ENCODE assay signal across 2 cellular contexts in the genomic region with DNA sequence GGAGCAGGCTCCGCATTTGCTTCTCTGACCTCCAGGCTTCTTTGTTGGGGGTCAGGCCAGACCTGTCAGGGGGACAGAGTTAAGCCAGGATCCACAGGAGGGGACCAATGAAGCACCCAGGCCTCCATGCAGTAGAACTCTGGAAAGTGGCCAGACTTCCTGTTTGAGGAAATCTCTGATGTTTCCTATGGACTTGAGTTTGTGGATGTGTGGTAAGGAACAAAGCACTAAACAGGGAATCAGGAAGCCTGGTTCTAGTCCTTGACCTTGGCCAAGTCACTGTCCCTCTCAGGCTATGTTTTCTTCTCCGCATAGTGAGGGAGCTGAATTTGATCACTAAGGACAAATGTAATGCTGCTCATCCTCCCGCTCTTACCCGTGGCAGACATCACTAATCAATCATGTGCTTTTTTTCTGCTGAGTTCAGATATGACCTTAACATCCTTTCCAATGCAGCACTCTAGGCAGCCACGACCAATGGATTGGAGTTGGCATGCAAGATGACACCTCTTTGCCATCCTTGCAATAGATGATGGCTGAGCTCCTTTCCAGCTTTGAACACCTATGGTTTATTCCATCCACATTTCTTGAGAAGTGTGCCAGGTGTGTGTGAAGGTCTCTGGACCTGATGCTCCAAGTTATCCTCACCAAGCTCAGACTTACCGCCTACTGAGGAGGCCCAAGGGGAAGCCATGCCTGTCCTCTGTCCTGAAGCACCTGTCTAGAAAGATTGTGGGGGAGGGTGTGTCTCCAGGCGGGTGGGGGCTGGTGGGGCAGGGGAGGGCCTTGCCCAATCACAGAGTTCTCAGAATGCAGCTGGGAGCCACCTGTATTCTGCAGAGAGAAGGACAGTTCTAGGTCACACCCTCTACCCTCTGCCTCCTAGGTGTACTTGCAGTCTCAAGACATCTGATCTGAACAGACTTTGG.
TF ChIP-seq lines count a peak whose summit lies in the region.

No MANE protein-coding gene starts in this region.

TF ChIP-seq in SK-N-SH, 30 proteins besides CTCF, POLR2A, EP300 and RAD21:
- TF ChIP-seq JUND (IDR thresholded peaks at IDR 0.05) (no peak), FOSL2 (IDR thresholded peaks at IDR 0.05; ENCODE audit: borderline replicate concordance, low read depth) (no peak), MXI1 (IDR thresholded peaks at IDR 0.05; ENCODE audit: low read depth, low read length) (no peak), RCOR1 (IDR thresholded peaks at IDR 0.05; ENCODE audit: low read length) (no peak), MEF2A (IDR thresholded peaks at IDR 0.05; ENCODE audit: borderline replicate concordance, low read depth) (no peak), SIN3A (IDR thresholded peaks at IDR 0.05; ENCODE audit: borderline replicate concordance, low read depth, low read length) (no peak), RXRA (IDR thresholded peaks at IDR 0.05; ENCODE audit: borderline replicate concordance, low read depth) (no peak), FOXM1 (IDR thresholded peaks at IDR 0.05; ENCODE audit: low read depth) (no peak), GATA2 (CRISPR knock-in tag; IDR thresholded peaks at IDR 0.05) (no peak), NFIC (IDR thresholded peaks at IDR 0.05; ENCODE audit: borderline replicate concordance) (no peak), EZH2phosphoT487 (IDR thresholded peaks at IDR 0.05; ENCODE audit: borderline replicate concordance, low read depth) (no peak), CHD2 (IDR thresholded peaks at IDR 0.05; ENCODE audit: low read length, partially characterized antibody) (no peak), TEAD4 (IDR thresholded peaks at IDR 0.05; ENCODE audit: borderline replicate concordance, insufficient read depth) (no peak)
- TF ChIP-seq, protein P1, sequence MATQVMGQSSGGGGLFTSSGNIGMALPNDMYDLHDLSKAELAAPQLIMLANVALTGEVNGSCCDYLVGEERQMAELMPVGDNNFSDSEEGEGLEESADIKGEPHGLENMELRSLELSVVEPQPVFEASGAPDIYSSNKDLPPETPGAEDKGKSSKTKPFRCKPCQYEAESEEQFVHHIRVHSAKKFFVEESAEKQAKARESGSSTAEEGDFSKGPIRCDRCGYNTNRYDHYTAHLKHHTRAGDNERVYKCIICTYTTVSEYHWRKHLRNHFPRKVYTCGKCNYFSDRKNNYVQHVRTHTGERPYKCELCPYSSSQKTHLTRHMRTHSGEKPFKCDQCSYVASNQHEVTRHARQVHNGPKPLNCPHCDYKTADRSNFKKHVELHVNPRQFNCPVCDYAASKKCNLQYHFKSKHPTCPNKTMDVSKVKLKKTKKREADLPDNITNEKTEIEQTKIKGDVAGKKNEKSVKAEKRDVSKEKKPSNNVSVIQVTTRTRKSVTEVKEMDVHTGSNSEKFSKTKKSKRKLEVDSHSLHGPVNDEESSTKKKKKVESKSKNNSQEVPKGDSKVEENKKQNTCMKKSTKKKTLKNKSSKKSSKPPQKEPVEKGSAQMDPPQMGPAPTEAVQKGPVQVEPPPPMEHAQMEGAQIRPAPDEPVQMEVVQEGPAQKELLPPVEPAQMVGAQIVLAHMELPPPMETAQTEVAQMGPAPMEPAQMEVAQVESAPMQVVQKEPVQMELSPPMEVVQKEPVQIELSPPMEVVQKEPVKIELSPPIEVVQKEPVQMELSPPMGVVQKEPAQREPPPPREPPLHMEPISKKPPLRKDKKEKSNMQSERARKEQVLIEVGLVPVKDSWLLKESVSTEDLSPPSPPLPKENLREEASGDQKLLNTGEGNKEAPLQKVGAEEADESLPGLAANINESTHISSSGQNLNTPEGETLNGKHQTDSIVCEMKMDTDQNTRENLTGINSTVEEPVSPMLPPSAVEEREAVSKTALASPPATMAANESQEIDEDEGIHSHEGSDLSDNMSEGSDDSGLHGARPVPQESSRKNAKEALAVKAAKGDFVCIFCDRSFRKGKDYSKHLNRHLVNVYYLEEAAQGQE (IDR thresholded peaks at IDR 0.05; ENCODE audit: low read depth, low read length) = no peak
- TF ChIP-seq, protein P2, sequence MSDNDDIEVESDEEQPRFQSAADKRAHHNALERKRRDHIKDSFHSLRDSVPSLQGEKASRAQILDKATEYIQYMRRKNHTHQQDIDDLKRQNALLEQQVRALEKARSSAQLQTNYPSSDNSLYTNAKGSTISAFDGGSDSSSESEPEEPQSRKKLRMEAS (IDR thresholded peaks at IDR 0.05; ENCODE audit: low read depth) = no peak
- TF ChIP-seq, protein P3, sequence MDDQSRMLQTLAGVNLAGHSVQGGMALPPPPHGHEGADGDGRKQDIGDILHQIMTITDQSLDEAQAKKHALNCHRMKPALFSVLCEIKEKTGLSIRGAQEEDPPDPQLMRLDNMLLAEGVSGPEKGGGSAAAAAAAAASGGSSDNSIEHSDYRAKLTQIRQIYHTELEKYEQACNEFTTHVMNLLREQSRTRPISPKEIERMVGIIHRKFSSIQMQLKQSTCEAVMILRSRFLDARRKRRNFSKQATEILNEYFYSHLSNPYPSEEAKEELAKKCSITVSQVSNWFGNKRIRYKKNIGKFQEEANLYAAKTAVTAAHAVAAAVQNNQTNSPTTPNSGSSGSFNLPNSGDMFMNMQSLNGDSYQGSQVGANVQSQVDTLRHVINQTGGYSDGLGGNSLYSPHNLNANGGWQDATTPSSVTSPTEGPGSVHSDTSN (IDR thresholded peaks at IDR 0.05) = no peak
- TF ChIP-seq, protein P4, sequence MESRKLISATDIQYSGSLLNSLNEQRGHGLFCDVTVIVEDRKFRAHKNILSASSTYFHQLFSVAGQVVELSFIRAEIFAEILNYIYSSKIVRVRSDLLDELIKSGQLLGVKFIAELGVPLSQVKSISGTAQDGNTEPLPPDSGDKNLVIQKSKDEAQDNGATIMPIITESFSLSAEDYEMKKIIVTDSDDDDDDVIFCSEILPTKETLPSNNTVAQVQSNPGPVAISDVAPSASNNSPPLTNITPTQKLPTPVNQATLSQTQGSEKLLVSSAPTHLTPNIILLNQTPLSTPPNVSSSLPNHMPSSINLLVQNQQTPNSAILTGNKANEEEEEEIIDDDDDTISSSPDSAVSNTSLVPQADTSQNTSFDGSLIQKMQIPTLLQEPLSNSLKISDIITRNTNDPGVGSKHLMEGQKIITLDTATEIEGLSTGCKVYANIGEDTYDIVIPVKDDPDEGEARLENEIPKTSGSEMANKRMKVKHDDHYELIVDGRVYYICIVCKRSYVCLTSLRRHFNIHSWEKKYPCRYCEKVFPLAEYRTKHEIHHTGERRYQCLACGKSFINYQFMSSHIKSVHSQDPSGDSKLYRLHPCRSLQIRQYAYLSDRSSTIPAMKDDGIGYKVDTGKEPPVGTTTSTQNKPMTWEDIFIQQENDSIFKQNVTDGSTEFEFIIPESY (IDR thresholded peaks at IDR 0.05; ENCODE audit: borderline replicate concordance, low read depth) = no peak
- TF ChIP-seq, protein P5, sequence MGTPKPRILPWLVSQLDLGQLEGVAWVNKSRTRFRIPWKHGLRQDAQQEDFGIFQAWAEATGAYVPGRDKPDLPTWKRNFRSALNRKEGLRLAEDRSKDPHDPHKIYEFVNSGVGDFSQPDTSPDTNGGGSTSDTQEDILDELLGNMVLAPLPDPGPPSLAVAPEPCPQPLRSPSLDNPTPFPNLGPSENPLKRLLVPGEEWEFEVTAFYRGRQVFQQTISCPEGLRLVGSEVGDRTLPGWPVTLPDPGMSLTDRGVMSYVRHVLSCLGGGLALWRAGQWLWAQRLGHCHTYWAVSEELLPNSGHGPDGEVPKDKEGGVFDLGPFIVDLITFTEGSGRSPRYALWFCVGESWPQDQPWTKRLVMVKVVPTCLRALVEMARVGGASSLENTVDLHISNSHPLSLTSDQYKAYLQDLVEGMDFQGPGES (IDR thresholded peaks at IDR 0.05; ENCODE audit: low read depth, low read length) = no peak

TF ChIP-seq in SK-N-SH treated with all-trans-retinoic acid at 6 μM for 48 hours, 23 proteins besides CTCF, POLR2A, EP300 and RAD21:
- no peak for TF ChIP-seq ZC3H10 (CRISPR knock-in tag; IDR thresholded peaks at IDR 0.05)
- no peak for TF ChIP-seq OSR1 (CRISPR knock-in tag; IDR thresholded peaks at IDR 0.05)
